Comparison of ENCODE assay signal across 1 cellular context in the genomic region with DNA sequence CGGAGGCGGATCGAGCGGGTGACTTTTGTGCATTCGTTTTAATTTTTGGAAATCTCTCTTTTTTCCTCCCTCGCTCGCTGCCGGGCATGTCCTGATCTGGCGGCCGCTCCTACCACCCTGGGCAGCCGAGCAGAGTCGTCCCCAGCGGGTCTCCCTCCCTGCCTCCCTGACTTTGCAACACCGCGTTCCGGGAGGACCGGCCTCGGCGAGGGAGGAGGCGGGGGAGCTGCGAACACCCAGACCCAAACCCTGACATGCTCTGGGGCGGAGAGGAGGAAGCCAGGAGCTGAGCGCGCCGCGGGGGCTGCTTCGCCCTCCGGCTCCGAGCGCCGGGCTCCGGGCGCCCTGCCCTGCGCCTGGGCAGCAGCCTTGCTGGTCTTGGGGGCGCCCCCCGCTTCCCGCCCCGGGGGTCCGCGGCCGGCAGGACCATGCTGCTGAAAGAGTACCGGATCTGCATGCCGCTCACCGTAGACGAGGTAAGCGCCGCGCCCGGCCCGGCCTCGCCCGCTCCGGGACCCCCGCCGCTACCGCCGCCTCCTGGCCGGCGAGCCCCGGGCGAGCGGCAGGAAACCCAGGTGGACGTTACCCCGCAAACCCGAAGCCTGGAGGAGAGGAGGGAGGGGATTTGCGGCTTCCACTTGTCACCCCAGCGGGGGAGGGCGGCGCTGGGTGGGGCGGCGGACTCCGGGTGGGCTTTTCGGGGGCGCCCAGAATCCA.
TF ChIP-seq lines count a peak whose summit lies in the region.

No MANE protein-coding gene starts in this region.

TF ChIP-seq in GM23338, 12 proteins besides CTCF, POLR2A, EP300 and RAD21 (continued from another document):
- no peak for TF ChIP-seq EZH2 (IDR thresholded peaks at IDR 0.05; ENCODE audit: low read depth, unreplicated experiment)
- TF ChIP-seq POLR2AphosphoS5 (IDR thresholded peaks at IDR 0.05; ENCODE audit: low read depth), result no peak
- TF ChIP-seq ZNF331 (CRISPR knock-in tag; IDR thresholded peaks at IDR 0.05; ENCODE audit: low read depth), result no peak
- TF ChIP-seq ZNF114 (CRISPR knock-in tag; IDR thresholded peaks at IDR 0.05), result no peak
- TF ChIP-seq, protein P1, sequence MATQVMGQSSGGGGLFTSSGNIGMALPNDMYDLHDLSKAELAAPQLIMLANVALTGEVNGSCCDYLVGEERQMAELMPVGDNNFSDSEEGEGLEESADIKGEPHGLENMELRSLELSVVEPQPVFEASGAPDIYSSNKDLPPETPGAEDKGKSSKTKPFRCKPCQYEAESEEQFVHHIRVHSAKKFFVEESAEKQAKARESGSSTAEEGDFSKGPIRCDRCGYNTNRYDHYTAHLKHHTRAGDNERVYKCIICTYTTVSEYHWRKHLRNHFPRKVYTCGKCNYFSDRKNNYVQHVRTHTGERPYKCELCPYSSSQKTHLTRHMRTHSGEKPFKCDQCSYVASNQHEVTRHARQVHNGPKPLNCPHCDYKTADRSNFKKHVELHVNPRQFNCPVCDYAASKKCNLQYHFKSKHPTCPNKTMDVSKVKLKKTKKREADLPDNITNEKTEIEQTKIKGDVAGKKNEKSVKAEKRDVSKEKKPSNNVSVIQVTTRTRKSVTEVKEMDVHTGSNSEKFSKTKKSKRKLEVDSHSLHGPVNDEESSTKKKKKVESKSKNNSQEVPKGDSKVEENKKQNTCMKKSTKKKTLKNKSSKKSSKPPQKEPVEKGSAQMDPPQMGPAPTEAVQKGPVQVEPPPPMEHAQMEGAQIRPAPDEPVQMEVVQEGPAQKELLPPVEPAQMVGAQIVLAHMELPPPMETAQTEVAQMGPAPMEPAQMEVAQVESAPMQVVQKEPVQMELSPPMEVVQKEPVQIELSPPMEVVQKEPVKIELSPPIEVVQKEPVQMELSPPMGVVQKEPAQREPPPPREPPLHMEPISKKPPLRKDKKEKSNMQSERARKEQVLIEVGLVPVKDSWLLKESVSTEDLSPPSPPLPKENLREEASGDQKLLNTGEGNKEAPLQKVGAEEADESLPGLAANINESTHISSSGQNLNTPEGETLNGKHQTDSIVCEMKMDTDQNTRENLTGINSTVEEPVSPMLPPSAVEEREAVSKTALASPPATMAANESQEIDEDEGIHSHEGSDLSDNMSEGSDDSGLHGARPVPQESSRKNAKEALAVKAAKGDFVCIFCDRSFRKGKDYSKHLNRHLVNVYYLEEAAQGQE (IDR thresholded peaks at IDR 0.05; ENCODE audit: unreplicated experiment), result no peak
- TF ChIP-seq, protein P2, sequence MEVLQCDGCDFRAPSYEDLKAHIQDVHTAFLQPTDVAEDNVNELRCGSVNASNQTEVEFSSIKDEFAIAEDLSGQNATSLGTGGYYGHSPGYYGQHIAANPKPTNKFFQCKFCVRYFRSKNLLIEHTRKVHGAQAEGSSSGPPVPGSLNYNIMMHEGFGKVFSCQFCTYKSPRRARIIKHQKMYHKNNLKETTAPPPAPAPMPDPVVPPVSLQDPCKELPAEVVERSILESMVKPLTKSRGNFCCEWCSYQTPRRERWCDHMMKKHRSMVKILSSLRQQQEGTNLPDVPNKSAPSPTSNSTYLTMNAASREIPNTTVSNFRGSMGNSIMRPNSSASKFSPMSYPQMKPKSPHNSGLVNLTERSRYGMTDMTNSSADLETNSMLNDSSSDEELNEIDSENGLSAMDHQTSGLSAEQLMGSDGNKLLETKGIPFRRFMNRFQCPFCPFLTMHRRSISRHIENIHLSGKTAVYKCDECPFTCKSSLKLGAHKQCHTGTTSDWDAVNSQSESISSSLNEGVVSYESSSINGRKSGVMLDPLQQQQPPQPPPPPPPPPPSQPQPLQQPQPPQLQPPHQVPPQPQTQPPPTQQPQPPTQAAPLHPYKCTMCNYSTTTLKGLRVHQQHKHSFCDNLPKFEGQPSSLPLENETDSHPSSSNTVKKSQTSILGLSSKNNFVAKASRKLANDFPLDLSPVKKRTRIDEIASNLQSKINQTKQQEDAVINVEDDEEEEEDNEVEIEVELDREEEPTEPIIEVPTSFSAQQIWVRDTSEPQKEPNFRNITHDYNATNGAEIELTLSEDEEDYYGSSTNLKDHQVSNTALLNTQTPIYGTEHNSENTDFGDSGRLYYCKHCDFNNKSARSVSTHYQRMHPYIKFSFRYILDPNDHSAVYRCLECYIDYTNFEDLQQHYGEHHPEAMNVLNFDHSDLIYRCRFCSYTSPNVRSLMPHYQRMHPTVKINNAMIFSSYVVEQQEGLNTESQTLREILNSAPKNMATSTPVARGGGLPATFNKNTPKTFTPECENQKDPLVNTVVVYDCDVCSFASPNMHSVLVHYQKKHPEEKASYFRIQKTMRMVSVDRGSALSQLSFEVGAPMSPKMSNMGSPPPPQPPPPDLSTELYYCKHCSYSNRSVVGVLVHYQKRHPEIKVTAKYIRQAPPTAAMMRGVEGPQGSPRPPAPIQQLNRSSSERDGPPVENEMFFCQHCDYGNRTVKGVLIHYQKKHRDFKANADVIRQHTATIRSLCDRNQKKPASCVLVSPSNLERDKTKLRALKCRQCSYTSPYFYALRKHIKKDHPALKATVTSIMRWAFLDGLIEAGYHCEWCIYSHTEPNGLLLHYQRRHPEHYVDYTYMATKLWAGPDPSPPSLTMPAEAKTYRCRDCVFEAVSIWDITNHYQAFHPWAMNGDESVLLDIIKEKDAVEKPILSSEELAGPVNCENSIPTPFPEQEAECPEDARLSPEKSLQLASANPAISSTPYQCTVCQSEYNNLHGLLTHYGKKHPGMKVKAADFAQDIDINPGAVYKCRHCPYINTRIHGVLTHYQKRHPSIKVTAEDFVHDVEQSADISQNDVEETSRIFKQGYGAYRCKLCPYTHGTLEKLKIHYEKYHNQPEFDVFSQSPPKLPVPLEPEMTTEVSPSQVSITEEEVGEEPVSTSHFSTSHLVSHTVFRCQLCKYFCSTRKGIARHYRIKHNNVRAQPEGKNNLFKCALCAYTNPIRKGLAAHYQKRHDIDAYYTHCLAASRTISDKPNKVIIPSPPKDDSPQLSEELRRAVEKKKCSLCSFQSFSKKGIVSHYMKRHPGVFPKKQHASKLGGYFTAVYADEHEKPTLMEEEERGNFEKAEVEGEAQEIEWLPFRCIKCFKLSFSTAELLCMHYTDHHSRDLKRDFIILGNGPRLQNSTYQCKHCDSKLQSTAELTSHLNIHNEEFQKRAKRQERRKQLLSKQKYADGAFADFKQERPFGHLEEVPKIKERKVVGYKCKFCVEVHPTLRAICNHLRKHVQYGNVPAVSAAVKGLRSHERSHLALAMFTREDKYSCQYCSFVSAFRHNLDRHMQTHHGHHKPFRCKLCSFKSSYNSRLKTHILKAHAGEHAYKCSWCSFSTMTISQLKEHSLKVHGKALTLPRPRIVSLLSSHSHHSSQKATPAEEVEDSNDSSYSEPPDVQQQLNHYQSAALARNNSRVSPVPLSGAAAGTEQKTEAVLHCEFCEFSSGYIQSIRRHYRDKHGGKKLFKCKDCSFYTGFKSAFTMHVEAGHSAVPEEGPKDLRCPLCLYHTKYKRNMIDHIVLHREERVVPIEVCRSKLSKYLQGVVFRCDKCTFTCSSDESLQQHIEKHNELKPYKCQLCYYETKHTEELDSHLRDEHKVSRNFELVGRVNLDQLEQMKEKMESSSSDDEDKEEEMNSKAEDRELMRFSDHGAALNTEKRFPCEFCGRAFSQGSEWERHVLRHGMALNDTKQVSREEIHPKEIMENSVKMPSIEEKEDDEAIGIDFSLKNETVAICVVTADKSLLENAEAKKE (CRISPR knock-in tag; IDR thresholded peaks at IDR 0.05), result no peak
- no peak for TF ChIP-seq EZH2phosphoT487 (IDR thresholded peaks at IDR 0.05; ENCODE audit: unreplicated experiment)
- no peak for TF ChIP-seq NANOG (IDR thresholded peaks at IDR 0.05; ENCODE audit: borderline replicate concordance)
- no peak for TF ChIP-seq JUNB (IDR thresholded peaks at IDR 0.05; ENCODE audit: unreplicated experiment)
- no peak for TF ChIP-seq CREB1 (CRISPR knock-in tag; IDR thresholded peaks at IDR 0.05; ENCODE audit: low read depth)
